In genomic region chr10:61476529-61476928, GRCh38 we compare ENCODE assay signal across 27 cellular contexts. TPM values are rescaled to one million over a fixed set of nuclear protein-coding genes. Genes with fewer than 3 reads are reported as not detected.
DNase-seq lines count a peak whose midpoint lies in the region; ATAC-seq, FAIRE-seq and TF ChIP-seq lines count a peak whose summit lies in the region.
"Had no signal": no experiment of that assay in that cellular context is flagged by ENCODE, and none has a peak within 500 bp of the region (broad histone marks: within the 10 kb centered on the region; RNA-seq: fewer than 3 reads in every experiment).

No MANE protein-coding gene starts in this region.

- TF ChIP-seq POLR2A in A549 (IDR thresholded peaks at IDR 0.05; ENCODE audit: low read length) = no peak

- no peak overlapping the region for H3K4me3 Mint-ChIP-seq in osteocyte (ENCODE audit: unreplicated experiment)
- H3K4me3 Mint-ChIP-seq: CD4-positive, alpha-beta memory T cell; CD4-positive, CD25-positive, alpha-beta regulatory T cell; CD8-positive, alpha-beta memory T cell had no signal

- H3K4me1 Mint-ChIP-seq in osteocyte (ENCODE audit: unreplicated experiment) = peaks cover 32% of the 10 kb centered on the region
- H3K4me1 Mint-ChIP-seq: CD4-positive, alpha-beta memory T cell; CD4-positive, CD25-positive, alpha-beta regulatory T cell; CD8-positive, alpha-beta memory T cell had no signal

- H3K27ac Mint-ChIP-seq in osteocyte (ENCODE audit: unreplicated experiment) = peak overlapping the region; percentile 61
- H3K27ac Mint-ChIP-seq: CD4-positive, alpha-beta memory T cell; CD4-positive, CD25-positive, alpha-beta regulatory T cell; CD8-positive, alpha-beta memory T cell had no signal

- no peak for ATAC-seq in A549
- no peak for ATAC-seq in PC-3
- ATAC-seq in RWPE2 (ENCODE audit: low read depth) = no peak
- ATAC-seq: GM12878 had no signal

- no peaks in the 10 kb centered on the region for H3K27me3 Mint-ChIP-seq in osteocyte (ENCODE audit: unreplicated experiment)

- no peak for TF ChIP-seq RAD21 in A549 (conservative IDR thresholded peaks at IDR 0.05 in 1 of 2, IDR thresholded peaks at IDR 0.05 in 1 of 2)

- H3K36me3 ChIP-seq in PC-3 (ENCODE audit: low read depth, low read length) = no peaks in the 10 kb centered on the region
- H3K36me3 ChIP-seq in RWPE2 (ENCODE audit: low read depth) = no peaks in the 10 kb centered on the region
- H3K36me3 ChIP-seq: BE2C, BLaER1 had no signal

- H3K9me3 ChIP-seq in A549 (no peaks in the 10 kb centered on the region), PC-3 (ENCODE audit: low read length) (no peaks in the 10 kb centered on the region), RWPE2 (ENCODE audit: severe bottlenecking) (no peaks in the 10 kb centered on the region)
- H3K9me3 ChIP-seq: BE2C, BLaER1 had no signal

- 0 out of 2 replicates have a peak overlapping the region, but pooled peaks have one; percentile 10 for H2AFZ ChIP-seq in PC-3 (ENCODE audit: low read length)

- no peaks in the 10 kb centered on the region for H3K36me3 Mint-ChIP-seq in osteocyte (ENCODE audit: unreplicated experiment)
- H3K36me3 Mint-ChIP-seq: CD14-positive monocyte; CD4-positive, alpha-beta memory T cell; CD4-positive, CD25-positive, alpha-beta regulatory T cell; CD8-positive, alpha-beta memory T cell had no signal

- H3K9ac ChIP-seq in PC-3 (ENCODE audit: low read length) = no peak overlapping the region
- H3K9ac ChIP-seq: BLaER1 had no signal

- BruUV-seq in PC-3 (replicated peaks; lab: Mats Ljungman, UMichigan) = no TSS peak

- 81% methylated on average over 1 of the region's 1 CpG for WGBS in A549 (ENCODE audit: missing lambda C conversion rate)

- FAIRE-seq in A549 (lab: Jason Lieb, UNC) = no peak
- FAIRE-seq: GM12878, GM12892, GM18507 had no signal

- H3K9me3 Mint-ChIP-seq in osteocyte (ENCODE audit: unreplicated experiment) = peaks cover 7% of the 10 kb centered on the region
- H3K9me3 Mint-ChIP-seq: CD8-positive, alpha-beta memory T cell had no signal

- intact Hi-C loops in PC-3 (cut with micrococcal nuclease) = loop anchor here (5.0 to 10.0 kb wide), 6 partner anchors 186 to 768 kb away; partner anchors contain the start of genes ARID5B and CABCOCO1

- H3K4me2 ChIP-seq in A549 (no peak overlapping the region), PC-3 (ENCODE audit: low read length) (peak overlapping the region; percentile 61)
- H3K4me2 ChIP-seq: BLaER1 had no signal

- POLR2A ChIA-PET in A549 (lab: Yijun Ruan, JAX) = no interaction called here
- POLR2A ChIA-PET in PC-3 (lab: Charles Lee; ENCODE audit: unreplicated experiment) = no interaction called here

- DNase-seq in A549 (ENCODE audit: low read depth in 1 of 2, low spot score in 1 of 2) (no peak), PC-3 (no peak), RWPE2 (ENCODE audit: low spot score) (no peak), osteocyte (ENCODE audit: extremely low spot score, unreplicated experiment) (no peak), NCI-H187 treated with DMSO at 0.1 percent for 48 hours (lab: John Stamatoyannopoulos, UW) (no peak), UCSD-AML1 (lab: John Stamatoyannopoulos, UW; ENCODE audit: unreplicated experiment) (no peak)
- no peak for DNase-seq in central memory CD4-positive, alpha-beta T cell
- DNase-seq: 8988T; BE2C; C1 segment of cervical spinal cord; CD4-positive, alpha-beta memory T cell; CD4-positive, CD25-positive, alpha-beta regulatory T cell; CD8-positive, alpha-beta memory T cell; COR-L47; DMS 273 treated with DMSO at 0.1 percent for 48 hours; DMS153; DMS53; DMS79; DND-41; EL; GDM1 had no signal

- H3K27me3 ChIP-seq in PC-3 (ENCODE audit: low read length) = no peaks in the 10 kb centered on the region
- H3K27me3 ChIP-seq in RWPE2 (ENCODE audit: insufficient read depth, poor library complexity, severe bottlenecking) = no peaks in the 10 kb centered on the region
- H3K27me3 ChIP-seq: BLaER1 had no signal

- TF ChIP-seq CTCF in A549 (IDR thresholded peaks at IDR 0.05) (no peak), PC-3 (conservative IDR thresholded peaks at IDR 0.05; ENCODE audit: low read depth, low read length) (no peak), RWPE2 (IDR thresholded peaks at IDR 0.05; ENCODE audit: poor library complexity, severe bottlenecking) (no peak), osteocyte (IDR thresholded peaks at IDR 0.05) (no peak)

- H3K4me1 ChIP-seq in A549 = peaks cover 7% of the 10 kb centered on the region; the same call in 1 of the 3 replicates
- peaks cover 36% of the 10 kb centered on the region for H3K4me1 ChIP-seq in PC-3 (ENCODE audit: insufficient read depth, low read length)
- peaks cover 25% of the 10 kb centered on the region for H3K4me1 ChIP-seq in RWPE2 (ENCODE audit: insufficient read depth, poor library complexity, severe bottlenecking)
- H3K4me1 ChIP-seq: BE2C, BLaER1 had no signal

- H4K20me1 ChIP-seq in PC-3 (ENCODE audit: low read length) = no peaks in the 10 kb centered on the region
- H4K20me1 ChIP-seq: BLaER1 had no signal

- H3K27ac ChIP-seq in A549 (no peak overlapping the region), PC-3 (ENCODE audit: low read length) (peak overlapping the region; percentile 56; the same call in 1 of the 2 replicates), RWPE2 (ENCODE audit: poor library complexity, severe bottlenecking) (peak overlapping the region; percentile 60)
- H3K27ac ChIP-seq: BLaER1 had no signal

- H3F3A ChIP-seq in PC-3 (ENCODE audit: low read length, unreplicated experiment) = peaks cover 11% of the 10 kb centered on the region

- CTCF ChIA-PET in A549 (lab: Yijun Ruan, JAX) (no interaction called here), PC-3 (lab: Charles Lee) (no interaction called here)

- no peaks in the 10 kb centered on the region; the same call in 1 of the 2 replicates for H3K9me2 ChIP-seq in PC-3 (replicated peaks; ENCODE audit: low read length)

- H3K79me2 ChIP-seq in PC-3 (ENCODE audit: low read length) = no peaks in the 10 kb centered on the region

- H3K4me3 ChIP-seq in A549 (no peak overlapping the region), PC-3 (ENCODE audit: low read length) (no peak overlapping the region; the same call in 1 of the 2 replicates), RWPE2 (ENCODE audit: severe bottlenecking) (no peak overlapping the region)
- H3K4me3 ChIP-seq: BLaER1, GM12878 had no signal

- no peak for TF ChIP-seq EP300 in A549 (IDR thresholded peaks at IDR 0.05)

TF ChIP-seq in A549, 52 proteins besides CTCF, POLR2A, EP300 and RAD21:
- 0 out of 2 replicates have a peak, but pooled peaks have one; percentile 16 for TF ChIP-seq HDAC2 (IDR thresholded peaks at IDR 0.05)
- no peak for TF ChIP-seq EHMT2 (IDR thresholded peaks at IDR 0.05; ENCODE audit: low read depth)
TF ChIP-seq in A549: peak in this region for 1.

RNA-seq across cellular contexts. Expression of gene TMEM26, which starts 23.3 kb away (rescaled TPM):
- polyA plus RNA-seq in A549 (2011; rRNA removed) (0.08 and 0.10 TPM in 2 replicates), A549 (2017; fragmentation: RNase III; extraction: RNeasy Plus Mini Kit Qiagen cat#74134 plus additional on column Dnase treatment) (0.03 to 0.09 TPM in 2 of 3 replicates, not detected in the other)
- not detected in 2 replicates for polyA plus RNA-seq in A549 (2012; cell fraction: cytosol; rRNA removed)
- not detected in 2 replicates for polyA plus RNA-seq in A549 (2012; cell fraction: nucleus; rRNA removed)
- polyA minus RNA-seq in A549 (2011; rRNA and poly(A)+ RNA removed) = 0.12 and 0.15 TPM in 2 replicates
- total RNA-seq in PC-3 (2014; rRNA removed) (0.12 TPM in 1 of 2 replicates, not detected in the other), osteocyte (3.6 and 3.9 TPM in 2 replicates)
- total RNA-seq: CD4-positive, alpha-beta memory T cell; CD4-positive, CD25-positive, alpha-beta regulatory T cell; CD8-positive, alpha-beta memory T cell; Daoy; GM12878 had no signal
- polyA plus RNA-seq: CD14-positive monocyte; CD4-positive, alpha-beta memory T cell; CD4-positive, CD25-positive, alpha-beta regulatory T cell; CD8-positive, alpha-beta memory T cell; GM12878 had no signal

Comparison
In these comparisons a context has a peak if more than half of its experiments do, and no peak if none do; other contexts are left out.
1. H3K27ac ChIP-seq: peak in PC-3 (single experiment) and RWPE2 (single experiment); none in A549 (0 of 2).